ENCODE assay signal across 8 cellular contexts in genomic region chr11:62574363-62575057, GRCh38. TPM values are rescaled to one million over a fixed set of nuclear protein-coding genes. Genes with fewer than 3 reads are reported as not detected.
A peak's percentile ranks its signal among the peaks of the same experiment; 100 is the strongest.
DNase-seq lines count a peak whose midpoint lies in the region; ATAC-seq, FAIRE-seq and TF ChIP-seq lines count a peak whose summit lies in the region.

No MANE protein-coding gene starts in this region.

- H3K27me3 ChIP-seq in K562 (ENCODE audit: control insufficient read depth in 2 of 2, insufficient read depth in 2 of 2, low read length in 2 of 2), result no peaks in the 10 kb centered on the region
- H3K27me3 ChIP-seq in kidney epithelial cell (ENCODE audit: control insufficient read depth, insufficient read depth, low read length), result no peaks in the 10 kb centered on the region

- H3K9me1 ChIP-seq in K562 (ENCODE audit: control insufficient read depth, insufficient read depth, low read length), result no peaks in the 10 kb centered on the region

- H3K9me3 ChIP-seq in K562 (replicated peaks; ENCODE audit: control insufficient read depth, insufficient read depth, low read depth, low read length), result no peaks in the 10 kb centered on the region

- TF ChIP-seq RAD21 in K562 (CRISPR knock-in tag; conservative IDR thresholded peaks at IDR 0.05 in 1 of 2, IDR thresholded peaks at IDR 0.05 in 1 of 2), result no peak

- H3K4me3 ChIP-seq in K562 (peak overlapping the region; percentile 96), kidney epithelial cell (ENCODE audit: low read depth, low read length) (peak overlapping the region; percentile 49)

- WGBS in K562 (ENCODE audit: insufficient coverage, low coverage, missing lambda C conversion rate), result 3% methylated on average over 32 of the region's 33 CpGs

- TSS peak; percentile 94 for BruUV-seq in K562 (replicated peaks; lab: Mats Ljungman, UMichigan)

- peaks cover 58% of the 10 kb centered on the region for H3K79me2 ChIP-seq in K562 (ENCODE audit: control insufficient read depth, insufficient read depth, low read length)

- DNase-seq in EH (ENCODE audit: low read depth), result peak; percentile 46
- DNase-seq in NAMALWA (ENCODE audit: low spot score), result peak; percentile 41
- peak; percentile 40 to 53 (median 50) for DNase-seq in K562 (ENCODE audit: extremely low read depth in 1 of 4, low spot score in 3 of 4)
- DNase-seq in kidney epithelial cell (ENCODE audit: low read depth), result no peak
- peak; percentile 45 for DNase-seq in stimulated activated naive CD8-positive, alpha-beta T cell treated with anti-CD3 and anti-CD28 coated beads, Interleukin-15, Interleukin-2, amounts not matched to agents 100 U/mL and 50 U/mL, for 24 hours
- DNase-seq in GM19240 (ENCODE audit: insufficient read length, low spot score), result no peak
- DNase-seq in activated CD4-positive, alpha-beta T cell treated with anti-CD3 and anti-CD28 coated beads, Interleukin-2, amount 50 U/mL, for 1 hour, result no peak

- H3K9ac ChIP-seq in K562 (ENCODE audit: insufficient read depth in 1 of 2, low read depth in 2 of 2, low read length in 2 of 2), result peak overlapping the region; percentile 93 to 98

- FAIRE-seq in K562 (lab: Jason Lieb, UNC), result peak; percentile 37

- H4K20me1 ChIP-seq in K562 (replicated peaks; ENCODE audit: control insufficient read depth, insufficient read depth, low read length), result peaks cover 3% of the 10 kb centered on the region

- in situ Hi-C loops in K562 (cut with MboI), result no loop called here

- peak overlapping the region; percentile 80 for H2AFZ ChIP-seq in K562 (ENCODE audit: low read depth, low read length)

- peak overlapping the region; percentile 77 for H3K4me2 ChIP-seq in K562 (ENCODE audit: insufficient read depth, low read length)

- ATAC-seq in GM21529 (IDR thresholded peaks at IDR 0.05; ENCODE audit: unreplicated experiment) (peak; percentile 11), K562 (peak; percentile 58)
- peak; percentile 8 for ATAC-seq in stimulated activated naive CD8-positive, alpha-beta T cell treated with anti-CD3 and anti-CD28 coated beads, Interleukin-15, Interleukin-2, amounts not matched to agents 100 U/mL and 50 U/mL, for 24 hours

- intact Hi-C loops in K562 (cut with micrococcal nuclease), result no loop called here

- no peak for TF ChIP-seq CTCF in K562 (IDR thresholded peaks at IDR 0.05 in 2 of 3, conservative IDR thresholded peaks at IDR 0.05 in 1 of 3; ENCODE audit: insufficient read depth in 2 of 3, low read depth in 1 of 3, low read length in 3 of 3)
- TF ChIP-seq CTCF in kidney epithelial cell (IDR thresholded peaks at IDR 0.05; ENCODE audit: insufficient read depth, low read length, poor library complexity, severe bottlenecking), result no peak

- POLR2A ChIA-PET in K562 (lab: Yijun Ruan, JAX), result interaction anchor here (0.6 to 3.8 kb wide), 43 partner anchors 9 to 667 kb away, joined by 3 to 34 read pairs (median 4); partner anchors contain the start of genes C11orf98, CSKMT, HNRNPUL2 and LBHD1

- H3K27ac ChIP-seq in K562 (ENCODE audit: extremely low read depth, low read depth, low read length), result peak overlapping the region; percentile 84

- peaks cover 22 to 37% of the 10 kb centered on the region in 2 experiments; a peak in 4 of 5 replicates for H3K4me1 ChIP-seq in K562 (replicated peaks in 1 of 2; ENCODE audit: control insufficient read depth in 2 of 2, insufficient read depth in 2 of 2, low read length in 2 of 2)

- CTCF ChIA-PET in K562 (lab: Yijun Ruan, JAX; ENCODE audit: low intra/inter-chr PET ratio), result interaction anchor here (0.9 kb wide), 1 partner anchor 150 kb away, joined by 3 read pairs; no protein-coding TSS in a partner anchor

- TF ChIP-seq POLR2A in K562 (conservative IDR thresholded peaks at IDR 0.05), result no peak

- TF ChIP-seq EP300 in K562 (IDR thresholded peaks at IDR 0.05; ENCODE audit: low read length), result no peak

- H3K36me3 ChIP-seq in K562 (ENCODE audit: control insufficient read depth, insufficient read depth, low read length) (peaks cover 82% of the 10 kb centered on the region), kidney epithelial cell (ENCODE audit: control insufficient read depth, insufficient read depth, low read length) (peaks cover 6% of the 10 kb centered on the region)

RNA-seq across cellular contexts. Expression of gene EEF1G, which starts 0.8 kb away (rescaled TPM):
- 157 and 277 TPM in 2 replicates for total RNA-seq in K562 (2011; cell fraction: chromatin; rRNA removed; ENCODE audit: low replicate concordance)
- total RNA-seq in K562 (2011; cell fraction: nucleolus; rRNA removed), result 471 and 476 TPM in 2 replicates
- total RNA-seq in K562 (2011; cell fraction: nucleoplasm; rRNA removed), result 624 and 1,167 TPM in 2 replicates
- 2,058 and 2,269 TPM in 2 replicates for total RNA-seq in K562 (2014; rRNA removed)
- 1,872 and 2,117 TPM in 2 replicates for total RNA-seq in K562 (2014; rRNA removed; fragmentation: Illumina TruSeq; extraction: Trizol)
- total RNA-seq in K562 (2015; rRNA removed; fragmentation: Illumina TruSeq; extraction: Trizol), result 2,017 and 2,035 TPM in 2 replicates
- 1,822 and 1,912 TPM in 2 replicates for total RNA-seq in K562 (2021)
- 2,098 and 2,266 TPM in 2 replicates for polyA plus RNA-seq in K562 (2011; rRNA removed)
- 2,402 and 2,852 TPM in 2 replicates for polyA plus RNA-seq in K562 (2011; cell fraction: cytosol; rRNA removed)
- 1,113 and 1,374 TPM in 2 replicates for polyA plus RNA-seq in K562 (2011; cell fraction: nucleus; rRNA removed)
- polyA plus RNA-seq in K562 (2012), result 1,964 and 2,831 TPM in 2 replicates
- polyA plus RNA-seq in K562 (2014; fragmentation: Illumina TruSeq; extraction: Trizol), result 1,982 and 2,349 TPM in 2 replicates
- 1,000 to 10,000 TPM in 1 of 2 experiments, 100 to 1,000 TPM in 1; 985 to 1,460 TPM for polyA plus RNA-seq in K562 (2014; fragmentation: Nextera tagmentation; extraction: Ambion mirVana)
- polyA plus RNA-seq in K562 (2014; rRNA removed), result 1,633 and 1,674 TPM in 2 replicates
- polyA minus RNA-seq in K562 (2011; rRNA and poly(A)+ RNA removed), result 1,497 and 1,545 TPM in 2 replicates
- 1,399 and 1,500 TPM in 2 replicates for polyA minus RNA-seq in K562 (2011; cell fraction: cytosol; rRNA and poly(A)+ RNA removed)
- polyA minus RNA-seq in K562 (2011; cell fraction: nucleus; rRNA and poly(A)+ RNA removed), result 145 and 316 TPM in 2 replicates
- total RNA-seq in kidney epithelial cell, result 2,411 and 2,583 TPM in 2 replicates

RNA-seq across cellular contexts. Expression of gene TUT1, which starts 16.8 kb away (rescaled TPM):
- 47.7 and 72.1 TPM in 2 replicates for total RNA-seq in K562 (2011; cell fraction: chromatin; rRNA removed; ENCODE audit: low replicate concordance)
- 38.0 and 41.8 TPM in 2 replicates for total RNA-seq in K562 (2011; cell fraction: nucleolus; rRNA removed)
- 30.8 and 37.0 TPM in 2 replicates for total RNA-seq in K562 (2011; cell fraction: nucleoplasm; rRNA removed)
- total RNA-seq in K562 (2014; rRNA removed) (18.5 and 20.9 TPM in 2 replicates), K562 (2014; rRNA removed; fragmentation: Illumina TruSeq; extraction: Trizol) (7.2 and 9.6 TPM in 2 replicates), K562 (2015; rRNA removed; fragmentation: Illumina TruSeq; extraction: Trizol) (11.5 and 12.4 TPM in 2 replicates), K562 (2021) (38.9 and 44.3 TPM in 2 replicates), kidney epithelial cell (15.0 and 15.2 TPM in 2 replicates)
- polyA plus RNA-seq in K562 (2011; rRNA removed) (15.7 and 31.2 TPM in 2 replicates), K562 (2014; fragmentation: Illumina TruSeq; extraction: Trizol) (22.8 and 26.7 TPM in 2 replicates), K562 (2014; fragmentation: Nextera tagmentation; extraction: Ambion mirVana) (1 to 10 TPM in 1 of 2 experiments, under 1 TPM in 1; 0.66 to 1.5 TPM), K562 (2014; rRNA removed) (24.3 and 28.2 TPM in 2 replicates)
- polyA plus RNA-seq in K562 (2011; cell fraction: cytosol; rRNA removed), result 12.9 and 21.9 TPM in 2 replicates
- polyA plus RNA-seq in K562 (2011; cell fraction: nucleus; rRNA removed), result 57.1 and 64.8 TPM in 2 replicates
- polyA plus RNA-seq in K562 (2012), result 25.7 and 28.0 TPM in 2 replicates
- polyA minus RNA-seq in K562 (2011; rRNA and poly(A)+ RNA removed), result 12.0 and 15.6 TPM in 2 replicates
- 8.6 and 12.8 TPM in 2 replicates for polyA minus RNA-seq in K562 (2011; cell fraction: cytosol; rRNA and poly(A)+ RNA removed)
- 10.0 and 15.2 TPM in 2 replicates for polyA minus RNA-seq in K562 (2011; cell fraction: nucleus; rRNA and poly(A)+ RNA removed)

RNA-seq across cellular contexts. Expression of gene MTA2, which starts 27.2 kb away (rescaled TPM):
- 245 and 284 TPM in 2 replicates for total RNA-seq in K562 (2011; cell fraction: chromatin; rRNA removed; ENCODE audit: low replicate concordance)
- total RNA-seq in K562 (2011; cell fraction: nucleolus; rRNA removed), result 124 TPM in 2 replicates
- 132 and 142 TPM in 2 replicates for total RNA-seq in K562 (2011; cell fraction: nucleoplasm; rRNA removed)
- total RNA-seq in K562 (2014; rRNA removed), result 185 and 203 TPM in 2 replicates
- 161 and 172 TPM in 2 replicates for total RNA-seq in K562 (2014; rRNA removed; fragmentation: Illumina TruSeq; extraction: Trizol)
- total RNA-seq in K562 (2015; rRNA removed; fragmentation: Illumina TruSeq; extraction: Trizol), result 195 and 217 TPM in 2 replicates
- total RNA-seq in K562 (2021), result 176 and 203 TPM in 2 replicates
- 36.0 and 48.6 TPM in 2 replicates for polyA plus RNA-seq in K562 (2011; rRNA removed)
- 40.7 and 41.9 TPM in 2 replicates for polyA plus RNA-seq in K562 (2011; cell fraction: cytosol; rRNA removed)
- 130 and 158 TPM in 2 replicates for polyA plus RNA-seq in K562 (2011; cell fraction: nucleus; rRNA removed)
- 115 and 136 TPM in 2 replicates for polyA plus RNA-seq in K562 (2012)
- polyA plus RNA-seq in K562 (2014; fragmentation: Illumina TruSeq; extraction: Trizol), result 190 and 220 TPM in 2 replicates
- polyA plus RNA-seq in K562 (2014; fragmentation: Nextera tagmentation; extraction: Ambion mirVana), result 1 to 10 TPM; 6.2 to 9.9 TPM
- 121 and 125 TPM in 2 replicates for polyA plus RNA-seq in K562 (2014; rRNA removed)
- polyA minus RNA-seq in K562 (2011; rRNA and poly(A)+ RNA removed), result 61.0 and 97.7 TPM in 2 replicates
- polyA minus RNA-seq in K562 (2011; cell fraction: cytosol; rRNA and poly(A)+ RNA removed), result 55.1 and 63.3 TPM in 2 replicates
- polyA minus RNA-seq in K562 (2011; cell fraction: nucleus; rRNA and poly(A)+ RNA removed), result 55.5 and 81.5 TPM in 2 replicates
- 136 and 137 TPM in 2 replicates for total RNA-seq in kidney epithelial cell

RNA-seq across cellular contexts. Expression of gene AHNAK, which starts 27.9 kb away (rescaled TPM):
- total RNA-seq in K562 (2011; cell fraction: chromatin; rRNA removed; ENCODE audit: low replicate concordance), result 39.7 and 135 TPM in 2 replicates
- total RNA-seq in K562 (2011; cell fraction: nucleolus; rRNA removed), result 22.0 and 31.1 TPM in 2 replicates
- 33.6 and 34.6 TPM in 2 replicates for total RNA-seq in K562 (2011; cell fraction: nucleoplasm; rRNA removed)
- total RNA-seq in K562 (2014; rRNA removed) (66.4 and 75.0 TPM in 2 replicates), K562 (2014; rRNA removed; fragmentation: Illumina TruSeq; extraction: Trizol) (44.1 and 45.1 TPM in 2 replicates), K562 (2015; rRNA removed; fragmentation: Illumina TruSeq; extraction: Trizol) (71.3 and 71.7 TPM in 2 replicates), K562 (2021) (89.2 and 89.7 TPM in 2 replicates), kidney epithelial cell (224 and 226 TPM in 2 replicates)
- polyA plus RNA-seq in K562 (2011; rRNA removed) (17.6 and 33.5 TPM in 2 replicates), K562 (2014; fragmentation: Illumina TruSeq; extraction: Trizol) (35.3 and 45.0 TPM in 2 replicates), K562 (2014; fragmentation: Nextera tagmentation; extraction: Ambion mirVana) (1 to 10 TPM; 1.5 to 2.5 TPM), K562 (2014; rRNA removed) (26.0 and 30.1 TPM in 2 replicates)
- polyA plus RNA-seq in K562 (2011; cell fraction: cytosol; rRNA removed), result 5.7 and 18.0 TPM in 2 replicates
- 53.7 and 161 TPM in 2 replicates for polyA plus RNA-seq in K562 (2011; cell fraction: nucleus; rRNA removed)
- 43.6 and 58.2 TPM in 2 replicates for polyA plus RNA-seq in K562 (2012)
- 82.9 and 138 TPM in 2 replicates for polyA minus RNA-seq in K562 (2011; rRNA and poly(A)+ RNA removed)
- 55.4 and 84.5 TPM in 2 replicates for polyA minus RNA-seq in K562 (2011; cell fraction: cytosol; rRNA and poly(A)+ RNA removed)
- polyA minus RNA-seq in K562 (2011; cell fraction: nucleus; rRNA and poly(A)+ RNA removed), result 20.5 and 109 TPM in 2 replicates

RNA-seq across cellular contexts. Expression of gene EML3, which starts 38.1 kb away (rescaled TPM):
- 108 and 289 TPM in 2 replicates for total RNA-seq in K562 (2011; cell fraction: chromatin; rRNA removed; ENCODE audit: low replicate concordance)
- total RNA-seq in K562 (2011; cell fraction: nucleolus; rRNA removed), result 172 and 175 TPM in 2 replicates
- 130 TPM in 2 replicates for total RNA-seq in K562 (2011; cell fraction: nucleoplasm; rRNA removed)
- total RNA-seq in K562 (2014; rRNA removed) (26.4 and 31.7 TPM in 2 replicates), K562 (2014; rRNA removed; fragmentation: Illumina TruSeq; extraction: Trizol) (12.6 and 16.7 TPM in 2 replicates), K562 (2015; rRNA removed; fragmentation: Illumina TruSeq; extraction: Trizol) (20.7 and 22.1 TPM in 2 replicates), K562 (2021) (77.3 and 90.5 TPM in 2 replicates), kidney epithelial cell (20.9 and 21.1 TPM in 2 replicates)
- polyA plus RNA-seq in K562 (2011; rRNA removed) (36.8 and 50.2 TPM in 2 replicates), K562 (2014; fragmentation: Illumina TruSeq; extraction: Trizol) (27.9 and 31.2 TPM in 2 replicates), K562 (2014; fragmentation: Nextera tagmentation; extraction: Ambion mirVana) (under 1 TPM; 0.32 to 0.59 TPM), K562 (2014; rRNA removed) (49.5 and 64.2 TPM in 2 replicates)
- 30.9 and 49.9 TPM in 2 replicates for polyA plus RNA-seq in K562 (2011; cell fraction: cytosol; rRNA removed)
- polyA plus RNA-seq in K562 (2011; cell fraction: nucleus; rRNA removed), result 239 and 311 TPM in 2 replicates
- polyA plus RNA-seq in K562 (2012), result 41.6 and 58.4 TPM in 2 replicates
- polyA minus RNA-seq in K562 (2011; rRNA and poly(A)+ RNA removed), result 22.5 TPM in 2 replicates
- 22.3 and 28.2 TPM in 2 replicates for polyA minus RNA-seq in K562 (2011; cell fraction: cytosol; rRNA and poly(A)+ RNA removed)
- 38.9 and 46.8 TPM in 2 replicates for polyA minus RNA-seq in K562 (2011; cell fraction: nucleus; rRNA and poly(A)+ RNA removed)

Comparison
In these comparisons a context has a peak if more than half of its experiments do, and no peak if none do; other contexts are left out.
1. DNase-seq: peak in EH (single experiment), NAMALWA (single experiment), K562 (4 of 4) and stimulated activated naive CD8-positive, alpha-beta T cell treated with anti-CD3 and anti-CD28 coated beads, Interleukin-15, Interleukin-2, amounts not matched to agents 100 U/mL and 50 U/mL, for 24 hours (single experiment); none in kidney epithelial cell (single experiment), GM19240 (single experiment) and activated CD4-positive, alpha-beta T cell treated with anti-CD3 and anti-CD28 coated beads, Interleukin-2, amount 50 U/mL, for 1 hour (single experiment).
2. ATAC-seq: peak in every context shown above with its lines; median percentile 58 in K562; 11 in GM21529; 8 in stimulated activated naive CD8-positive, alpha-beta T cell treated with anti-CD3 and anti-CD28 coated beads, Interleukin-15, Interleukin-2, amounts not matched to agents 100 U/mL and 50 U/mL, for 24 hours.